14 cellular contexts compared by ENCODE assay signal in genomic region chr14:55386037-55386798, GRCh38. TPM values are rescaled to one million over a fixed set of nuclear protein-coding genes. Genes with fewer than 3 reads are reported as not detected.
DNase-seq lines count a peak whose midpoint lies in the region; TF ChIP-seq lines count a peak whose summit lies in the region.
"Had no signal": no experiment of that assay in that cellular context is flagged by ENCODE, and none has a peak within 500 bp of the region (broad histone marks: within the 10 kb centered on the region; RNA-seq: fewer than 3 reads in every experiment).

No MANE protein-coding gene starts in this region.

- peak overlapping the region; percentile 17 to 73 (median 45) for H3K27ac ChIP-seq in thyroid gland

- WGBS in thyroid gland, 2 donors, result 60 to 61% methylated on average over 6 of the region's 6 CpGs

- H3K27ac Mint-ChIP-seq in activated CD4-positive, alpha-beta memory T cell treated with anti-CD3 and anti-CD28 coated beads, Interleukin-2, amount 10 ng/mL, durations not matched to agents 7 days and 5 days, result peak overlapping the region; percentile 86
- H3K27ac Mint-ChIP-seq in immature natural killer cell, result peak overlapping the region; percentile 87 to 98 (median 90)
- H3K27ac Mint-ChIP-seq: mesothelial cell of epicardium had no signal

- peaks cover 0 to 9% of the 10 kb centered on the region in 2 donors for H3K36me3 ChIP-seq in thyroid gland

- no peak overlapping the region for H3K4me3 ChIP-seq in thyroid gland (replicated peaks in 1 of 3)

- no peaks in the 10 kb centered on the region for H3K9me3 ChIP-seq in thyroid gland

- peaks cover 42% of the 10 kb centered on the region for H3K36me3 Mint-ChIP-seq in activated CD4-positive, alpha-beta memory T cell treated with anti-CD3 and anti-CD28 coated beads, Interleukin-2, amount 10 ng/mL, durations not matched to agents 7 days and 5 days (ENCODE audit: low read depth)
- H3K36me3 Mint-ChIP-seq in immature natural killer cell, result peaks cover 22 to 43% (median 37%) of the 10 kb centered on the region in 3 donors

- CTCF ChIA-PET in activated CD4-positive, alpha-beta memory T cell treated with anti-CD3 and anti-CD28 coated beads, Interleukin-2, amount 10 ng/mL, durations not matched to agents 7 days and 5 days (lab: Charles Lee), result interaction anchor here (0.8 to 1.6 kb wide), 3 partner anchors 10 to 173 kb away, joined by 3 to 4 read pairs (median 3); no protein-coding TSS in a partner anchor

- in situ Hi-C loops in G401 (cut with HindIII; ENCODE audit: low sequenced_read_pairs), result no loop called here

- intact Hi-C loops in thyroid gland (cut with DNase I), result no loop called here

- peak overlapping the region; percentile 61 for H3K4me3 Mint-ChIP-seq in activated CD4-positive, alpha-beta memory T cell treated with anti-CD3 and anti-CD28 coated beads, Interleukin-2, amount 10 ng/mL, durations not matched to agents 7 days and 5 days
- H3K4me3 Mint-ChIP-seq in immature natural killer cell, result peak overlapping the region; percentile 70 to 85 (median 79)
- H3K4me3 Mint-ChIP-seq: mesothelial cell of epicardium had no signal

- TF ChIP-seq POLR2A in thyroid gland (IDR thresholded peaks at IDR 0.05), result no peak

- H3K9me3 Mint-ChIP-seq in activated CD4-positive, alpha-beta memory T cell treated with anti-CD3 and anti-CD28 coated beads, Interleukin-2, amount 10 ng/mL, durations not matched to agents 7 days and 5 days, result no peaks in the 10 kb centered on the region
- no peaks in the 10 kb centered on the region for H3K9me3 Mint-ChIP-seq in immature natural killer cell
- H3K9me3 Mint-ChIP-seq: mesothelial cell of epicardium had no signal

- POLR2A ChIA-PET in activated CD4-positive, alpha-beta memory T cell treated with anti-CD3 and anti-CD28 coated beads, Interleukin-2, amount 10 ng/mL, durations not matched to agents 7 days and 5 days (lab: Charles Lee), result interaction anchor here (0.6 to 2.8 kb wide), 5 partner anchors 12 to 54 kb away, joined by 3 to 15 read pairs (median 8); partner anchors contain the start of gene ATG14

- peaks cover 37% of the 10 kb centered on the region for H3K4me1 Mint-ChIP-seq in activated CD4-positive, alpha-beta memory T cell treated with anti-CD3 and anti-CD28 coated beads, Interleukin-2, amount 10 ng/mL, durations not matched to agents 7 days and 5 days
- H3K4me1 Mint-ChIP-seq in immature natural killer cell, result peaks cover 26 to 30% of the 10 kb centered on the region in 2 donors
- H3K4me1 Mint-ChIP-seq: mesothelial cell of epicardium had no signal

- H3K27me3 ChIP-seq in thyroid gland, result no peaks in the 10 kb centered on the region

- no peak for TF ChIP-seq CTCF in thyroid gland (IDR thresholded peaks at IDR 0.05)

- DNase-seq in activated effector memory CD4-positive, alpha-beta T cell treated with anti-CD3 and anti-CD28 coated beads, Interleukin-2, amount 50 U/mL, for 16 hours, result peak; percentile 67
- no peak for DNase-seq in activated effector memory CD4-positive, alpha-beta T cell treated with Interleukin-2 at 50 U/mL for 16 hours
- peak; percentile 33 for DNase-seq in activated CD4-positive, alpha-beta memory T cell treated with anti-CD3 and anti-CD28 coated beads, Interleukin-2, amount 10 ng/mL, durations not matched to agents 7 days and 5 days
- peak; percentile 18 to 24 (median 21) for DNase-seq in immature natural killer cell
- DNase-seq in thyroid gland, result peak; percentile 54 to 64
- DNase-seq in G401 (ENCODE audit: low spot score), result no peak
- DNase-seq in C1 segment of cervical spinal cord (lab: John Stamatoyannopoulos, UW), result no peak
- DNase-seq in effector CD4-positive, alpha-beta T cell, result no peak
- DNase-seq: dermis blood vessel endothelial cell, GF-D8, NCI-H146 had no signal

- H3K27me3 Mint-ChIP-seq in activated CD4-positive, alpha-beta memory T cell treated with anti-CD3 and anti-CD28 coated beads, Interleukin-2, amount 10 ng/mL, durations not matched to agents 7 days and 5 days, result no peaks in the 10 kb centered on the region
- H3K27me3 Mint-ChIP-seq in immature natural killer cell (ENCODE audit: low read depth in 3 of 3), result peaks cover 2 to 7% (median 4%) of the 10 kb centered on the region in 3 donors

- peaks cover 27 to 35% of the 10 kb centered on the region in 2 donors for H3K4me1 ChIP-seq in thyroid gland

RNA-seq across cellular contexts. Expression of gene ATG14, which starts 25.4 kb away (rescaled TPM):
- total RNA-seq in activated CD4-positive, alpha-beta memory T cell treated with anti-CD3 and anti-CD28 coated beads, Interleukin-2, amount 10 ng/mL, durations not matched to agents 7 days and 5 days, result 1 to 10 TPM; 5.5 TPM
- polyA plus RNA-seq in immature natural killer cell, result 1 to 10 TPM; 3.2 to 6.1 (median 3.2) TPM
- total RNA-seq in thyroid gland, result 10 to 100 TPM; 13.3 to 22.2 (median 19.1) TPM
- 8.7 and 9.1 TPM in 2 replicates for total RNA-seq in G401 (2014; rRNA removed; shearing (Covaris generic))

RNA-seq across cellular contexts. Expression of gene TBPL2, which starts 54.2 kb away (rescaled TPM):
- not detected for total RNA-seq in activated CD4-positive, alpha-beta memory T cell treated with anti-CD3 and anti-CD28 coated beads, Interleukin-2, amount 10 ng/mL, durations not matched to agents 7 days and 5 days
- polyA plus RNA-seq in immature natural killer cell, result not detected
- total RNA-seq in thyroid gland, result not detected
- total RNA-seq in G401 (2014; rRNA removed; shearing (Covaris generic)), result not detected in 2 replicates
- total RNA-seq: dermis blood vessel endothelial cell, mesothelial cell of epicardium, OCI-LY7, right cardiac atrium had no signal
- polyA plus RNA-seq: right cardiac atrium had no signal

Comparison
In these comparisons a context has a peak if more than half of its experiments do, and no peak if none do; other contexts are left out.
1. DNase-seq: peak in activated effector memory CD4-positive, alpha-beta T cell treated with anti-CD3 and anti-CD28 coated beads, Interleukin-2, amount 50 U/mL, for 16 hours (single experiment), activated CD4-positive, alpha-beta memory T cell treated with anti-CD3 and anti-CD28 coated beads, Interleukin-2, amount 10 ng/mL, durations not matched to agents 7 days and 5 days (single experiment), immature natural killer cell (3 of 3) and thyroid gland (2 of 2); none in activated effector memory CD4-positive, alpha-beta T cell treated with Interleukin-2 at 50 U/mL for 16 hours (single experiment), G401 (single experiment), C1 segment of cervical spinal cord (0 of 14) and effector CD4-positive, alpha-beta T cell (single experiment).